In the genomic region with DNA sequence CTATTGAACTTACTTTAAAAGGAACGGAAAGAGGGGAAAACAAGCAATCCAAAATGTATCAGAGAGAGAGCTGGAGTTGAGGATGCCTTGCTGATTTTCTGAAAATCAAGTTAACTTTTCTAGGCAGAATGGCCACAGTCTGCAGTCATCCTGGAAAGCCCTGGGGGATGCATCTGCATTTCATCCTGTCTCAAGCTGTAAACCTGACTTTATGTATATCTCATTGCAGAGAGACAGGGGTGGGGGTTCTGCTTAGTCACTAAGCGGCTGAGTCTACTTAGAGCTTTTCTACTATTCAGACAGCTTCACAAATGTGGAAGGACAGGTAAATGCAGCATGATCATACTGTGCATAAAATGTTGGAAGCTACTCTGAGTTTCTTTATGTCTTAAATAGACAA, we compare ENCODE assay signal across 1 cellular context.
TF ChIP-seq lines count a peak whose summit lies in the region.

No MANE protein-coding gene starts in this region.

TF ChIP-seq in SK-N-SH, 30 proteins besides CTCF, POLR2A, EP300 and RAD21 (continued from another document):
- TF ChIP-seq USF1 (IDR thresholded peaks at IDR 0.05; ENCODE audit: borderline replicate concordance, low read depth) (no peak), RCOR1 (IDR thresholded peaks at IDR 0.05; ENCODE audit: low read length) (peak; percentile 59; the same call in 1 of the 2 replicates), GATA2 (CRISPR knock-in tag; IDR thresholded peaks at IDR 0.05) (no peak), USF2 (IDR thresholded peaks at IDR 0.05; ENCODE audit: borderline replicate concordance, low read depth, low read length) (no peak), RFX5 (IDR thresholded peaks at IDR 0.05; ENCODE audit: low read length) (no peak), MEF2A (IDR thresholded peaks at IDR 0.05; ENCODE audit: borderline replicate concordance, low read depth) (no peak), RXRA (IDR thresholded peaks at IDR 0.05; ENCODE audit: borderline replicate concordance, low read depth) (no peak), PBX3 (IDR thresholded peaks at IDR 0.05) (no peak), SMC3 (IDR thresholded peaks at IDR 0.05; ENCODE audit: low read depth, low read length) (no peak)
